Comparison of ENCODE assay signal across 8 cellular contexts in the genomic region with DNA sequence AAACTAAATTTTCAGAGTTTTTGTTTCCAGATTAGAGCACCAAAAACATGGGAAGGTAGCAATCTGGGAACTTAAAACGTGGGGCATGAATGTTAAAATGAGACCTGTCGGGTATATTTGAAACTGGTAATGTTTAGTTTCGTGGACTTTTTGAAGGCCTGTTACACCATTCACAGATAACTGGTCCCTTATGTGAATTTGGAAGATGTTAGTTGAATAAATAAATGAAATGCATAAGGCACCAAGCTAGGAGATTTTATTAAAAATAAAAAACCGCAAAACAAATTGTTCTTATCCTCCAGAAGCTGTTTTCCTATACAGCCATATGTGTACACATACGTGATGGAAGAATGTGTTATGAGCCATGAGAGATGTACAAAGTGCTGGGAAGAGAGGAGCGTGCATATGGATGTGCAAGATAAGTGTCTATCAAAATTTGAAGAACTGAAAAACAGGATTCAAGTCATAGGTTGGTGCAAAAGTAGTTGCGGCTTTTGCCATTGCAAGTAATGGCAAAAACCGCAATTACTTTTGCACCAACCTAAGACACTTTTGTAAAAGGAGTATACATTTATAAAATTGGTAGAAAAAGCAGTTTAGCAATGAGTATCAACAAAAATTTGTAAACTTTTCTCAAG. TPM values are rescaled to one million over a fixed set of nuclear protein-coding genes. Genes with fewer than 3 reads are reported as not detected.
A peak's percentile ranks its signal among the peaks of the same experiment; 100 is the strongest.
DNase-seq lines count a peak whose midpoint lies in the region; ATAC-seq and TF ChIP-seq lines count a peak whose summit lies in the region.

No MANE protein-coding gene starts in this region.

- H3K27ac Mint-ChIP-seq in activated CD8-positive, alpha-beta T cell treated with anti-CD3 and anti-CD28 coated beads, Interleukin-2, amount 10 ng/mL, durations not matched to agents 7 days and 5 days = peak overlapping the region; percentile 84

- no peak for DNase-seq in AG10803 (ENCODE audit: low read depth)
- no peak for DNase-seq in activated CD8-positive, alpha-beta T cell treated with anti-CD3 and anti-CD28 coated beads, Interleukin-2, amount 10 ng/mL, durations not matched to agents 7 days and 5 days
- DNase-seq in NCI-H446 (lab: John Stamatoyannopoulos, UW) = no peak
- no peak for DNase-seq in activated CD8-positive, alpha-beta memory T cell treated with anti-CD3 and anti-CD28 coated beads for 24 hours

- TF ChIP-seq CTCF in AG10803 (conservative IDR thresholded peaks at IDR 0.05; ENCODE audit: low read length) = no peak

- H3K9ac ChIP-seq in HUES6 (ENCODE audit: low read length) (peak overlapping the region; percentile 56), subcutaneous abdominal adipose tissue (ENCODE audit: low read length in 5 of 5) (peak overlapping the region in 4 of 5 donors; percentile 53 to 90 (median 80))

- peaks cover 31% of the 10 kb centered on the region for H3K4me1 Mint-ChIP-seq in activated CD8-positive, alpha-beta T cell treated with anti-CD3 and anti-CD28 coated beads, Interleukin-2, amount 10 ng/mL, durations not matched to agents 7 days and 5 days (ENCODE audit: low read depth)

- H3K27ac ChIP-seq in HUES6 (ENCODE audit: low read depth, low read length) (peak overlapping the region; percentile 63), subcutaneous abdominal adipose tissue (ENCODE audit: low read depth, low read length) (peak overlapping the region; percentile 92)

- CTCF ChIA-PET in activated CD8-positive, alpha-beta T cell treated with anti-CD3 and anti-CD28 coated beads, Interleukin-2, amount 10 ng/mL, durations not matched to agents 7 days and 5 days (lab: Charles Lee) = interaction anchor here (0.6 to 1.3 kb wide), 4 partner anchors 10 to 58 kb away, joined by 3 to 4 read pairs (median 3); no protein-coding TSS in a partner anchor

- H3K27me3 ChIP-seq in HUES6 (ENCODE audit: control insufficient read depth, insufficient read depth, low read length) (no peaks in the 10 kb centered on the region), subcutaneous abdominal adipose tissue (ENCODE audit: control insufficient read depth in 5 of 5, insufficient read depth in 4 of 5, low read length in 5 of 5) (no peaks in the 10 kb centered on the region)

- H3K36me3 ChIP-seq in HUES6 (ENCODE audit: control insufficient read depth, insufficient read depth, low read length) = no peaks in the 10 kb centered on the region
- H3K36me3 ChIP-seq in subcutaneous abdominal adipose tissue (ENCODE audit: control insufficient read depth in 5 of 5, insufficient read depth in 5 of 5, low read length in 5 of 5) = no peaks in the 10 kb centered on the region

- no peak for ATAC-seq in activated CD8-positive, alpha-beta T cell treated with anti-CD3 and anti-CD28 coated beads, Interleukin-2, amount 10 ng/mL, durations not matched to agents 7 days and 5 days
- no peak for ATAC-seq in HG03457 (IDR thresholded peaks at IDR 0.05; ENCODE audit: unreplicated experiment)

- H3K4me3 Mint-ChIP-seq in activated CD8-positive, alpha-beta T cell treated with anti-CD3 and anti-CD28 coated beads, Interleukin-2, amount 10 ng/mL, durations not matched to agents 7 days and 5 days = peak overlapping the region; percentile 76

- no peaks in the 10 kb centered on the region for H3K9me3 Mint-ChIP-seq in activated CD8-positive, alpha-beta T cell treated with anti-CD3 and anti-CD28 coated beads, Interleukin-2, amount 10 ng/mL, durations not matched to agents 7 days and 5 days (ENCODE audit: insufficient read depth)

- H3K9me3 ChIP-seq in HUES6 (ENCODE audit: control insufficient read depth, insufficient read depth, low read depth, low read length) (no peaks in the 10 kb centered on the region), iPS-18c (ENCODE audit: control insufficient read depth, insufficient read depth, low read length) (peaks cover 2% of the 10 kb centered on the region), subcutaneous abdominal adipose tissue (ENCODE audit: control insufficient read depth in 5 of 5, low read length in 5 of 5) (no peaks in the 10 kb centered on the region)

- H3K4me3 ChIP-seq in AG10803 (ENCODE audit: low read length) = peak overlapping the region; percentile 72
- peak overlapping the region; percentile 61 for H3K4me3 ChIP-seq in HUES6 (ENCODE audit: low read depth, low read length)
- peak overlapping the region; percentile 90; the same call in 1 of the 2 replicates for H3K4me3 ChIP-seq in iPS-18c (ENCODE audit: insufficient read depth, low read depth, low read length)
- peak overlapping the region; percentile 58 to 86 (median 76) for H3K4me3 ChIP-seq in subcutaneous abdominal adipose tissue (ENCODE audit: low read depth in 1 of 5, low read length in 5 of 5)

- POLR2A ChIA-PET in activated CD8-positive, alpha-beta T cell treated with anti-CD3 and anti-CD28 coated beads, Interleukin-2, amount 10 ng/mL, durations not matched to agents 7 days and 5 days (lab: Charles Lee) = interaction anchor here (1.8 kb wide), 1 partner anchor 102 kb away, joined by 6 read pairs; no protein-coding TSS in a partner anchor

- peaks cover 13% of the 10 kb centered on the region for H3K27me3 Mint-ChIP-seq in activated CD8-positive, alpha-beta T cell treated with anti-CD3 and anti-CD28 coated beads, Interleukin-2, amount 10 ng/mL, durations not matched to agents 7 days and 5 days (ENCODE audit: low read depth)

- H3K4me1 ChIP-seq in HUES6 (ENCODE audit: control insufficient read depth, insufficient read depth, low read length) (peaks cover 16% of the 10 kb centered on the region; the same call in 1 of the 2 replicates), subcutaneous abdominal adipose tissue (ENCODE audit: control insufficient read depth in 5 of 5, insufficient read depth in 5 of 5, low read length in 5 of 5) (peaks cover 5 to 45% (median 38%) of the 10 kb centered on the region in 5 donors)

- H3K36me3 Mint-ChIP-seq in activated CD8-positive, alpha-beta T cell treated with anti-CD3 and anti-CD28 coated beads, Interleukin-2, amount 10 ng/mL, durations not matched to agents 7 days and 5 days (ENCODE audit: low read depth) = peaks cover 17% of the 10 kb centered on the region

RNA-seq across cellular contexts. Expression of gene MCUR1, which starts 0.7 kb away (rescaled TPM):
- 10 to 100 TPM; 29.7 to 30.3 TPM for total RNA-seq in activated CD8-positive, alpha-beta T cell treated with anti-CD3 and anti-CD28 coated beads, Interleukin-2, amount 10 ng/mL, durations not matched to agents 7 days and 5 days
